8 cellular contexts compared by ENCODE assay signal in the genomic region with DNA sequence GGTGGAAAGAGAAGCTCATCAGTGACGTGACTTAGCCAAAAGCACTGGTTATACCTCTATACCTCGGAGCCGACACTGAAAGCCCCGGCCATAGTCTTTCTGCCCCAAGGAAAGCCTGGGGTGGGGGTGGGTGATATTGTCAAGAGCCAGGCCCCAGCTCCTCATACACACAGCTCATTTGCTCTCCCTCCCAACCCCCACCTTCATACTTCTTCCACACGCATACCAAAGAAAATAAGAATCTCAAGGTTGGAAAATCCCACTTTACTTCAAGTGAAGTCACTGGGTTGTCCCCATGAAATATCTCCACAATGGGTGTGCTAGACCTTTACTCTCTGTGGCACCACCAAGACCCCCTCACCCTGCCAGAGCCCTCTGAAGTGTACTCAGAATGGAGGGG. TPM values are rescaled to one million over a fixed set of nuclear protein-coding genes. Genes with fewer than 3 reads are reported as not detected.
DNase-seq lines count a peak whose midpoint lies in the region; ATAC-seq and TF ChIP-seq lines count a peak whose summit lies in the region.
"Had no signal": no experiment of that assay in that cellular context is flagged by ENCODE, and none has a peak within 500 bp of the region (broad histone marks: within the 10 kb centered on the region; RNA-seq: fewer than 3 reads in every experiment).

No MANE protein-coding gene starts in this region.

- no peaks in the 10 kb centered on the region for H3K36me3 ChIP-seq in hepatocyte (replicated peaks; ENCODE audit: insufficient read depth, low read depth)

- WGBS in hepatocyte (ENCODE audit: low lambda C conversion rate, missing lambda C conversion rate), result 98% methylated on average over 5 of the region's 5 CpGs

- no peak overlapping the region for H2AFZ ChIP-seq in hepatocyte

- H3K4me1 ChIP-seq in hepatocyte (ENCODE audit: insufficient read depth), result peaks cover 18% of the 10 kb centered on the region

- peak overlapping the region; percentile 98 for H3K4me3 Mint-ChIP-seq in activated B cell treated with CpG ODN at 0.5 μM for 24 hours
- peak overlapping the region; percentile 90 to 99 for H3K4me3 Mint-ChIP-seq in stimulated activated naive CD8-positive, alpha-beta T cell treated with anti-CD3 and anti-CD28 coated beads, Interleukin-15, amount 100 ng/mL, for 72 hours

- H3K4me1 Mint-ChIP-seq in activated B cell treated with CpG ODN at 0.5 μM for 24 hours, result peaks cover 48% of the 10 kb centered on the region
- H3K4me1 Mint-ChIP-seq in stimulated activated naive CD8-positive, alpha-beta T cell treated with anti-CD3 and anti-CD28 coated beads, Interleukin-15, amount 100 ng/mL, for 72 hours, result peaks cover 61% of the 10 kb centered on the region

- peak overlapping the region; percentile 63 for H3K4me3 ChIP-seq in GM12865 (ENCODE audit: low read depth, low read length)
- peak overlapping the region; percentile 85 for H3K4me3 ChIP-seq in hepatocyte

- H3K9me2 ChIP-seq in hepatocyte (replicated peaks; ENCODE audit: insufficient read depth), result no peaks in the 10 kb centered on the region

- H4K20me1 ChIP-seq in hepatocyte (ENCODE audit: insufficient read depth, poor library complexity, severe bottlenecking), result no peaks in the 10 kb centered on the region

- no peak for DNase-seq in GM12865 (ENCODE audit: low read depth)
- no peak for DNase-seq in activated B cell treated with CpG ODN at 0.5 μM for 24 hours
- DNase-seq in hepatocyte (ENCODE audit: low spot score), result no peak
- no peak for DNase-seq in stimulated activated naive CD8-positive, alpha-beta T cell treated with anti-CD3 and anti-CD28 coated beads, Interleukin-15, amount 100 ng/mL, for 72 hours
- no peak for DNase-seq in erythroblast (lab: John Stamatoyannopoulos, UW)
- DNase-seq: IMR-90 had no signal

- H3K9me3 Mint-ChIP-seq in activated B cell treated with CpG ODN at 0.5 μM for 24 hours, result peaks cover 2% of the 10 kb centered on the region
- H3K9me3 Mint-ChIP-seq in stimulated activated naive CD8-positive, alpha-beta T cell treated with anti-CD3 and anti-CD28 coated beads, Interleukin-15, amount 100 ng/mL, for 72 hours, result peaks cover 0 to 4% of the 10 kb centered on the region in 2 donors

- H3K9me3 ChIP-seq in hepatocyte (ENCODE audit: low read depth), result peaks cover 14% of the 10 kb centered on the region

- intact Hi-C loops in activated B cell treated with CpG ODN at 0.5 μM for 24 hours (cut with micrococcal nuclease), result loop anchor here (1.0 kb wide), 1 partner anchor 19 kb away; no protein-coding TSS in a partner anchor

- CTCF ChIA-PET in activated B cell treated with CpG ODN at 0.5 μM for 24 hours (lab: Charles Lee), result interaction anchor here (1.2 to 1.6 kb wide), 3 partner anchors 11 to 45 kb away, joined by 3 to 5 read pairs (median 3); no protein-coding TSS in a partner anchor

- H3K36me3 Mint-ChIP-seq in activated B cell treated with CpG ODN at 0.5 μM for 24 hours (ENCODE audit: low read depth), result peaks cover 33% of the 10 kb centered on the region

- H3K27me3 ChIP-seq in hepatocyte, result no peaks in the 10 kb centered on the region

- ATAC-seq in activated B cell treated with CpG ODN at 0.5 μM for 24 hours (ENCODE audit: low read depth) (no peak), HG02970 (IDR thresholded peaks at IDR 0.05; ENCODE audit: low FRiP score, unreplicated experiment) (no peak), HG03039 (IDR thresholded peaks at IDR 0.05; ENCODE audit: unreplicated experiment) (no peak)
- ATAC-seq in stimulated activated naive CD8-positive, alpha-beta T cell treated with anti-CD3 and anti-CD28 coated beads, Interleukin-15, amount 100 ng/mL, for 72 hours, result no peak

- no peak for TF ChIP-seq CTCF in GM12865 (IDR thresholded peaks at IDR 0.05; ENCODE audit: insufficient read depth, low read depth, low read length, missing control alignments)
- TF ChIP-seq CTCF in activated B cell treated with CpG ODN at 0.5 μM for 24 hours (IDR thresholded peaks at IDR 0.05), result no peak
- TF ChIP-seq CTCF in hepatocyte (IDR thresholded peaks at IDR 0.05; ENCODE audit: poor library complexity), result no peak

- peaks cover 27% of the 10 kb centered on the region for H3K79me2 ChIP-seq in hepatocyte

- peak overlapping the region; percentile 99 for H3K27ac ChIP-seq in hepatocyte

- no peak for TF ChIP-seq POLR2A in erythroblast (IDR thresholded peaks at IDR 0.05; ENCODE audit: low read length)

- peak overlapping the region; percentile 90 for H3K4me2 ChIP-seq in hepatocyte

- no peaks in the 10 kb centered on the region for H3K27me3 Mint-ChIP-seq in activated B cell treated with CpG ODN at 0.5 μM for 24 hours
- no peaks in the 10 kb centered on the region for H3K27me3 Mint-ChIP-seq in stimulated activated naive CD8-positive, alpha-beta T cell treated with anti-CD3 and anti-CD28 coated beads, Interleukin-15, amount 100 ng/mL, for 72 hours

- peak overlapping the region; percentile 98 for H3K27ac Mint-ChIP-seq in activated B cell treated with CpG ODN at 0.5 μM for 24 hours
- H3K27ac Mint-ChIP-seq in stimulated activated naive CD8-positive, alpha-beta T cell treated with anti-CD3 and anti-CD28 coated beads, Interleukin-15, amount 100 ng/mL, for 72 hours, result peak overlapping the region; percentile 96 to 97

- POLR2A ChIA-PET in activated B cell treated with CpG ODN at 0.5 μM for 24 hours (lab: Charles Lee), result interaction anchor here (0.6 to 6.3 kb wide), 6 partner anchors 8 to 414 kb away, joined by 7 to 240 read pairs (median 52); partner anchors contain the start of genes MGAT1, RACK1 and ZFP62

RNA-seq across cellular contexts. Expression of gene MGAT1, which starts 27.1 kb away (rescaled TPM):
- total RNA-seq in activated B cell treated with CpG ODN at 0.5 μM for 24 hours (66.9 and 74.5 TPM in 2 replicates), hepatocyte (137 and 152 TPM in 2 replicates)
- polyA plus RNA-seq in hepatocyte, result 149 and 151 TPM in 2 replicates

RNA-seq across cellular contexts. Expression of gene ZFP62, which starts 31.4 kb away (rescaled TPM):
- total RNA-seq in activated B cell treated with CpG ODN at 0.5 μM for 24 hours (43.7 and 45.6 TPM in 2 replicates), hepatocyte (30.0 and 31.7 TPM in 2 replicates)
- 13.5 and 18.0 TPM in 2 replicates for polyA plus RNA-seq in hepatocyte
